Comparison of ENCODE assay signal across 10 cellular contexts in genomic region chr6:63634630-63635029, GRCh38. TPM values are rescaled to one million over a fixed set of nuclear protein-coding genes. Genes with fewer than 3 reads are reported as not detected.
DNase-seq lines count a peak whose midpoint lies in the region; ATAC-seq, FAIRE-seq and TF ChIP-seq lines count a peak whose summit lies in the region.
"Had no signal": no experiment of that assay in that cellular context is flagged by ENCODE, and none has a peak within 500 bp of the region (broad histone marks: within the 10 kb centered on the region; RNA-seq: fewer than 3 reads in every experiment).

No MANE protein-coding gene starts in this region.

- peaks cover 11% of the 10 kb centered on the region for H3K27me3 Mint-ChIP-seq in chondrocyte (ENCODE audit: low read depth)

- no peak overlapping the region for H3K18ac ChIP-seq in neuronal stem cell (ENCODE audit: low read length)

- H2BK120ac ChIP-seq in neuronal stem cell (ENCODE audit: low read depth, low read length) = no peak overlapping the region

- H3K27ac ChIP-seq in neuronal stem cell (replicated peaks; ENCODE audit: low read length) (no peak overlapping the region), small intestine (ENCODE audit: low read depth in 1 of 2, low read length in 1 of 2) (no peak overlapping the region)

- no peak overlapping the region for H2BK15ac ChIP-seq in neuronal stem cell (ENCODE audit: low read length)

- no peak overlapping the region for H2BK12ac ChIP-seq in neuronal stem cell (ENCODE audit: low read length)

- no peak overlapping the region for H4K91ac ChIP-seq in neuronal stem cell (ENCODE audit: low read depth, low read length, poor library complexity)

- no peak overlapping the region for H3K4me2 ChIP-seq in neuronal stem cell (ENCODE audit: insufficient read depth, low read length, poor library complexity, severe bottlenecking)

- no CpG with 5 or more reads among the region's 2 CpGs for whole genome bisulfite sequencing in neuronal stem cell (ENCODE audit: extremely low coverage in 2 of 2, insufficient read length in 2 of 2, insufficient replicate concordance in 1 of 2), 2 donors
- WGBS in small intestine, 3 donors = 34 to 45% (median 34%) methylated on average over 2 of the region's 2 CpGs

- DNase-seq in NCI-H510A treated with DMSO at 0.1 percent for 48 hours (lab: John Stamatoyannopoulos, UW) (peak; percentile 24), NCI-H510A (lab: John Stamatoyannopoulos, UW) (no peak), NCI-H748 treated with DMSO at 0.1 percent for 48 hours (lab: John Stamatoyannopoulos, UW) (peak; percentile 59), chondrocyte (ENCODE audit: low spot score) (no peak), neuronal stem cell (ENCODE audit: low spot score) (no peak), small intestine (no peak), GF-D8 (lab: John Stamatoyannopoulos, UW) (no peak)
- DNase-seq: NCI-H1048, T1000 had no signal

- no peak overlapping the region for H3K14ac ChIP-seq in neuronal stem cell (ENCODE audit: low read length)

- H3K23ac ChIP-seq in neuronal stem cell (ENCODE audit: low read depth, low read length, poor library complexity) = no peak overlapping the region

- no peak overlapping the region for H3K27ac Mint-ChIP-seq in chondrocyte (ENCODE audit: unreplicated experiment)

- no peak for TF ChIP-seq CTCF in chondrocyte (IDR thresholded peaks at IDR 0.05)

- H2AK5ac ChIP-seq in neuronal stem cell (ENCODE audit: low read depth, low read length) = no peak overlapping the region

- H3K79me1 ChIP-seq in neuronal stem cell (ENCODE audit: low read depth, low read length) = peaks cover 2% of the 10 kb centered on the region

- H3K4me1 Mint-ChIP-seq in chondrocyte (ENCODE audit: low read depth) = peaks cover 42% of the 10 kb centered on the region

- H3K27me3 ChIP-seq in neuronal stem cell (ENCODE audit: control insufficient read depth in 3 of 3, insufficient read depth in 3 of 3, low read depth in 1 of 3, low read length in 3 of 3) (no peaks in the 10 kb centered on the region), small intestine (ENCODE audit: control insufficient read depth in 2 of 2, insufficient read depth in 2 of 2, low read length in 2 of 2) (no peaks in the 10 kb centered on the region)

- no peak overlapping the region for H4K8ac ChIP-seq in neuronal stem cell (ENCODE audit: low read depth, low read length)

- no peaks in the 10 kb centered on the region for H3K9me3 Mint-ChIP-seq in chondrocyte (ENCODE audit: low read depth)

- FAIRE-seq in small intestine (lab: Jason Lieb, UNC) = no peak

- no peak for ATAC-seq in GM21723 (IDR thresholded peaks at IDR 0.05; ENCODE audit: unreplicated experiment)

- H3K4ac ChIP-seq in neuronal stem cell (ENCODE audit: low read length) = no peak overlapping the region

- H3K4me3 ChIP-seq in neuronal stem cell (ENCODE audit: low read length in 2 of 2) (no peak overlapping the region), small intestine (ENCODE audit: low read depth in 1 of 2, low read length in 2 of 2) (no peak overlapping the region)

- H3K36me3 Mint-ChIP-seq in chondrocyte (ENCODE audit: low read depth) = no peaks in the 10 kb centered on the region

- H3K9ac ChIP-seq in neuronal stem cell (ENCODE audit: low read depth, low read length, poor library complexity) = no peak overlapping the region

- no peaks in the 10 kb centered on the region for H3K9me3 ChIP-seq in neuronal stem cell (replicated peaks in 1 of 2; ENCODE audit: control insufficient read depth in 2 of 2, insufficient read depth in 1 of 2, low read depth in 1 of 2, low read length in 2 of 2)
- no peaks in the 10 kb centered on the region for H3K9me3 ChIP-seq in small intestine (ENCODE audit: control insufficient read depth, low read depth)

- no peaks in the 10 kb centered on the region for H3K36me3 ChIP-seq in neuronal stem cell (replicated peaks in 1 of 2; ENCODE audit: control insufficient read depth in 2 of 2, insufficient read depth in 2 of 2, low read length in 2 of 2)
- no peaks in the 10 kb centered on the region for H3K36me3 ChIP-seq in small intestine (ENCODE audit: control insufficient read depth in 2 of 2, insufficient read depth in 2 of 2, low read length in 2 of 2)

- H3K4me1 ChIP-seq in neuronal stem cell (ENCODE audit: control insufficient read depth in 2 of 2, insufficient read depth in 1 of 2, low read depth in 1 of 2, low read length in 2 of 2) = peaks cover 3 to 6% of the 10 kb centered on the region in 2 donors
- H3K4me1 ChIP-seq in small intestine (ENCODE audit: control insufficient read depth in 2 of 2, insufficient read depth in 1 of 2, low read depth in 1 of 2, low read length in 1 of 2) = peaks cover 2% of the 10 kb centered on the region in 2 donors

- H2BK5ac ChIP-seq in neuronal stem cell (ENCODE audit: low read length) = no peak overlapping the region

- H3K4me3 Mint-ChIP-seq in chondrocyte (ENCODE audit: unreplicated experiment) = peak overlapping the region; percentile 93

- peak overlapping the region; percentile 99 for H2AFZ ChIP-seq in neuronal stem cell (ENCODE audit: low read length)

RNA-seq across cellular contexts. Expression of gene PHF3, which starts 1.0 kb away (rescaled TPM):
- total RNA-seq in chondrocyte = 34.6 to 42.1 TPM (median 34.7 TPM) in 3 replicates
- polyA plus RNA-seq in neuronal stem cell (2013, experiment 1 of 2) = 35.4 TPM
- 35.9 TPM for polyA plus RNA-seq in neuronal stem cell (2013, experiment 2 of 2)
- 10 to 100 TPM in 2 of 3 donors, 1 to 10 TPM in 1; 8.1 to 11.4 (median 10.5) TPM for polyA plus RNA-seq in small intestine

Comparison
In these comparisons a context has a peak if more than half of its experiments do, and no peak if none do; other contexts are left out.
1. DNase-seq: peak in NCI-H510A treated with DMSO at 0.1 percent for 48 hours (single experiment) and NCI-H748 treated with DMSO at 0.1 percent for 48 hours (single experiment); none in NCI-H510A (single experiment), chondrocyte (single experiment), neuronal stem cell (single experiment), small intestine (single experiment) and GF-D8 (single experiment).